Comparison of ENCODE assay signal across 7 cellular contexts in genomic region chr2:112516801-112517200, GRCh38.
"Had no signal": no experiment of that assay in that cellular context is flagged by ENCODE, and none has a peak within 500 bp of the region (broad histone marks: within the 10 kb centered on the region; RNA-seq: fewer than 3 reads in every experiment).

No MANE protein-coding gene starts in this region.

- H3K4me2 ChIP-seq: GM23338 had no signal

- H3K4me3 ChIP-seq: GM23338, K562 had no signal

- DNase-seq: H9, HCEC 1CT, HFFc6, IMR-90 had no signal

- H3K27ac ChIP-seq: HL-60 had no signal

- H2AFZ ChIP-seq: GM23338 had no signal
